Comparison of ENCODE assay signal across 8 cellular contexts in genomic region chr7:80134105-80134535, GRCh38. TPM values are rescaled to one million over a fixed set of nuclear protein-coding genes. Genes with fewer than 3 reads are reported as not detected.
DNase-seq lines count a peak whose midpoint lies in the region; ATAC-seq and TF ChIP-seq lines count a peak whose summit lies in the region.

No MANE protein-coding gene starts in this region.

- peaks cover 6% of the 10 kb centered on the region; the same call in 1 of the 2 replicates for H3K9me3 ChIP-seq in SJCRH30 (replicated peaks)
- H3K9me3 ChIP-seq in parathyroid adenoma (ENCODE audit: control insufficient read depth, low read length), result no peaks in the 10 kb centered on the region

- peak overlapping the region; percentile 93 for H3K4me2 ChIP-seq in parathyroid adenoma (ENCODE audit: low read length)

- H3K27me3 ChIP-seq in SJCRH30, result no peaks in the 10 kb centered on the region
- H3K27me3 ChIP-seq in foreskin keratinocyte, result no peaks in the 10 kb centered on the region
- no peaks in the 10 kb centered on the region for H3K27me3 ChIP-seq in parathyroid adenoma (ENCODE audit: control insufficient read depth, insufficient read depth, low read length)

- ATAC-seq in foreskin keratinocyte, result no peak
- ATAC-seq in GM21423 (IDR thresholded peaks at IDR 0.05; ENCODE audit: unreplicated experiment), result no peak

- H3K27ac ChIP-seq in SJCRH30 (peak overlapping the region; percentile 64), foreskin keratinocyte (peak overlapping the region; percentile 88), parathyroid adenoma (peak overlapping the region; percentile 85)

- DNase-seq in DMS 273 (lab: John Stamatoyannopoulos, UW; ENCODE audit: unreplicated experiment), result peak; percentile 48
- DNase-seq in SJCRH30, result no peak
- DNase-seq in foreskin keratinocyte, result no peak
- no peak for DNase-seq in NK-92 treated with Interleukin-12 subunit alpha and Interleukin-12 subunit beta, amount 100 ng/mL, for 24 hours (lab: John Stamatoyannopoulos, UW)
- no peak for DNase-seq in GM19238 (ENCODE audit: insufficient read length, low spot score)
- no peak for DNase-seq in HPDE6-E6E7 (ENCODE audit: extremely low spot score)

- H3K79me2 ChIP-seq in parathyroid adenoma, result peaks cover 15% of the 10 kb centered on the region

- TF ChIP-seq CTCF in foreskin keratinocyte (conservative IDR thresholded peaks at IDR 0.05) (no peak), parathyroid adenoma (IDR thresholded peaks at IDR 0.05) (no peak)

- H2AFZ ChIP-seq in parathyroid adenoma, result peak overlapping the region; percentile 95

- no peaks in the 10 kb centered on the region for H3K36me3 ChIP-seq in SJCRH30
- H3K36me3 ChIP-seq in parathyroid adenoma (ENCODE audit: control insufficient read depth, insufficient read depth, low read length), result no peaks in the 10 kb centered on the region

- H3K4me3 ChIP-seq in SJCRH30, result peak overlapping the region; percentile 96
- H3K4me3 ChIP-seq in parathyroid adenoma (ENCODE audit: low read depth, low read length), result peak overlapping the region; percentile 61

- H3K9ac ChIP-seq in parathyroid adenoma, result no peak overlapping the region

- peaks cover 7% of the 10 kb centered on the region; the same call in 1 of the 2 replicates for H3K4me1 ChIP-seq in SJCRH30
- peaks cover 27% of the 10 kb centered on the region for H3K4me1 ChIP-seq in foreskin keratinocyte
- no peaks in the 10 kb centered on the region for H3K4me1 ChIP-seq in parathyroid adenoma

RNA-seq across cellular contexts. Expression of gene GNAI1, which starts 0.5 kb away (rescaled TPM):
- 39.4 and 44.0 TPM in 2 replicates for total RNA-seq in SJCRH30 (2014; rRNA removed; shearing (Covaris generic))
- 48.4 and 53.9 TPM in 2 replicates for total RNA-seq in foreskin keratinocyte
- 26.3 and 28.9 TPM in 2 replicates for polyA plus RNA-seq in foreskin keratinocyte
